Comparison of ENCODE assay signal across 20 cellular contexts in the genomic region with DNA sequence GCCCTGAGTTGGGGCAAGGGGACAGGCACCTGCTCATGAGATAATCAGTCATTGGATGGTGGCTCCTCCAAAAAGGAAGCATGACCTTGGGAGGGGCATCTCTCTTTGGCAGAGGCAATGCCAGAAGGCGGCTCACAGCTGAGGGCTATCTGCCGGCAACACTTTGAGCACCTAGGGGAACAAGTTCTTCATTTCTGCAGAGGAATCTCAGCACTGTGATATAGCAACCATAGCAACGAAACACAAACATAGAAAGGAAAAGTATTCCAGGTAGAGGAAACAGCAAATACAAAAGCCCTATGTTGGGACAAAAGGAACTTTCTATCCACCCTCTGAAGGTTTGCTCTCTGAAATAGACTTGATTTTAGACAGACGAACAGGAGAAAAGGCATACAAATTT.
A peak's percentile ranks its signal among the peaks of the same experiment; 100 is the strongest.
DNase-seq lines count a peak whose midpoint lies in the region; ATAC-seq, FAIRE-seq and TF ChIP-seq lines count a peak whose summit lies in the region.
"Had no signal": no experiment of that assay in that cellular context is flagged by ENCODE, and none has a peak within 500 bp of the region (broad histone marks: within the 10 kb centered on the region; RNA-seq: fewer than 3 reads in every experiment).

No MANE protein-coding gene starts in this region.

- H3K36me3 ChIP-seq in bronchial epithelial cell (ENCODE audit: control insufficient read depth, insufficient read depth, low read length) (no peaks in the 10 kb centered on the region), lower lobe of right lung (no peaks in the 10 kb centered on the region), upper lobe of right lung (no peaks in the 10 kb centered on the region)
- H3K36me3 ChIP-seq: BLaER1 treated with 17β-estradiol and CSF1 and Interleukin-3, amounts not matched to agents 10 nM and 100 nM had no signal

- no peaks in the 10 kb centered on the region for H3K9me3 Mint-ChIP-seq in osteocyte (ENCODE audit: unreplicated experiment)
- H3K9me3 Mint-ChIP-seq: CD8-positive, alpha-beta T cell; HFFc6; IgD-negative memory B cell had no signal

- H3K4me1 ChIP-seq in lower lobe of right lung (peaks cover 8% of the 10 kb centered on the region), upper lobe of right lung (no peaks in the 10 kb centered on the region)

- no peak overlapping the region for H3K4me3 Mint-ChIP-seq in osteocyte (ENCODE audit: unreplicated experiment)
- H3K4me3 Mint-ChIP-seq: B cell; CD8-positive, alpha-beta T cell; HFFc6; IgD-negative memory B cell had no signal

- ATAC-seq in lower lobe of right lung (peak; percentile 73 to 80), upper lobe of right lung (peak; percentile 58), GM21723 (IDR thresholded peaks at IDR 0.05; ENCODE audit: unreplicated experiment) (no peak)
- ATAC-seq: CD8-positive, alpha-beta T cell; HCT116; HepG2 had no signal

- FAIRE-seq in bronchial epithelial cell (lab: Jason Lieb, UNC): peak; percentile 79
- FAIRE-seq: G401.6, GM12891, GM19239, HepG2 had no signal

- no peak for DNase-seq in bronchial epithelial cell (ENCODE audit: low read depth)
- no peak for DNase-seq in lower lobe of right lung
- peak; percentile 38 for DNase-seq in osteocyte (ENCODE audit: extremely low spot score, unreplicated experiment)
- DNase-seq in upper lobe of right lung: no peak
- DNase-seq in D341Med (ENCODE audit: low spot score): no peak
- DNase-seq in stimulated activated CD4-positive, alpha-beta T cell treated with anti-CD3 and anti-CD28 coated beads, Interleukin-4, amount 100 ng/mL, for 4 hours: no peak
- DNase-seq: Calu3; CD8-positive, alpha-beta T cell; GOT3; H7; HFFc6 had no signal

- no peak for TF ChIP-seq CTCF in bronchial epithelial cell (IDR thresholded peaks at IDR 0.05; ENCODE audit: insufficient read depth, low read length, severe bottlenecking)
- no peak for TF ChIP-seq CTCF in lower lobe of right lung (IDR thresholded peaks at IDR 0.05)
- no peak for TF ChIP-seq CTCF in osteocyte (IDR thresholded peaks at IDR 0.05)
- no peak for TF ChIP-seq CTCF in upper lobe of right lung (IDR thresholded peaks at IDR 0.05)

- intact Hi-C loops in lower lobe of right lung (cut with DNase I) (no loop called here), upper lobe of right lung (cut with DNase I) (no loop called here)

- H3K4me3 ChIP-seq in bronchial epithelial cell (ENCODE audit: low read depth, low read length) (no peak overlapping the region), lower lobe of right lung (no peak overlapping the region), upper lobe of right lung (no peak overlapping the region)
- H3K4me3 ChIP-seq: BLaER1 treated with 17β-estradiol and CSF1 and Interleukin-3, amounts not matched to agents 10 nM and 100 nM had no signal

- H3K36me3 Mint-ChIP-seq in osteocyte (ENCODE audit: unreplicated experiment): no peaks in the 10 kb centered on the region
- H3K36me3 Mint-ChIP-seq: CD8-positive, alpha-beta T cell; IgD-negative memory B cell had no signal

- peak overlapping the region; percentile 38 for H3K27ac ChIP-seq in lower lobe of right lung
- H3K27ac ChIP-seq in upper lobe of right lung: no peak overlapping the region
- H3K27ac ChIP-seq: BLaER1 treated with 17β-estradiol and CSF1 and Interleukin-3, amounts not matched to agents 10 nM and 100 nM had no signal

- H3K27me3 ChIP-seq in bronchial epithelial cell (ENCODE audit: control insufficient read depth, insufficient read depth, low read length) (no peaks in the 10 kb centered on the region), lower lobe of right lung (ENCODE audit: low read depth) (peaks cover 5% of the 10 kb centered on the region), upper lobe of right lung (no peaks in the 10 kb centered on the region)
- H3K27me3 ChIP-seq: BLaER1 treated with 17β-estradiol and CSF1 and Interleukin-3, amounts not matched to agents 10 nM and 100 nM had no signal

- H3K27me3 Mint-ChIP-seq in osteocyte (ENCODE audit: unreplicated experiment): peaks cover 27% of the 10 kb centered on the region
- H3K27me3 Mint-ChIP-seq: B cell had no signal

- H3K27ac Mint-ChIP-seq in osteocyte (ENCODE audit: unreplicated experiment): no peak overlapping the region
- H3K27ac Mint-ChIP-seq: B cell; CD8-positive, alpha-beta T cell; HFFc6; IgD-negative memory B cell had no signal

- H3K4me1 Mint-ChIP-seq in osteocyte (ENCODE audit: unreplicated experiment): peaks cover 3% of the 10 kb centered on the region

- no peaks in the 10 kb centered on the region for H3K9me3 ChIP-seq in lower lobe of right lung
- no peaks in the 10 kb centered on the region for H3K9me3 ChIP-seq in upper lobe of right lung
- H3K9me3 ChIP-seq: BLaER1 treated with 17β-estradiol and CSF1 and Interleukin-3, amounts not matched to agents 10 nM and 100 nM had no signal
